Comparison of ENCODE assay signal across 14 cellular contexts in the genomic region with DNA sequence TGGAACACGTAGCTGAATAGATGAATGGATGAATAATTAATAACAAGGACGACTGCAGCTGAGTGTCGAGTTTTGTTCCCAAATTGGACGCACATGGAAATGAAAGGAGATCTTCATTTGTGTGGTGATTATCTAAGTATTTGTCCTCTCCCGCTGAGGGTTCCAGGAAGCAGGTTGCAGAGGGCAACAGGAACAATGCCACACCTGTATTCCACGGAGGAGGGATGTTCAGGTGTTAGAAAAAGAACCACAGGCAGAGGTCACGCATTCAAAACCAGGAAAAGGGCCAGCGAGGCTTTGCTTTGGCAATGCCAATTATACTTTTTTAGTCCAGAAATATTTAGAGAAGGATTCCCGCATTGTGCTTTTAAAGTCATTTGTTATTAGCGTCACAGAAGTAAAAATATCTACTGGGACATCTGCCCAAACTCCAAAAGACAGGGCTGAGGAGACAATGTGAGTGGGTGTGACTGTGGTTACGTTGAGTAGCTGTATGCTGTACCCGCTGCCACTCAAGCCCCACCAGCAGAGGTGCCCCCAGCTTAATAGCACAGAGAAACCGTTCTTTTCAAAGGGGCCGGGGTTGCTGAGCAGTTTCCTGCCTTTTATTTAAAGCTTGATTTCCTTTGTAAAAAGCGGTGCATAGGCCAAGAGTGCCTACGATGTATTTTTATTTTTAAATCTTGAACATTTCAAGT.
DNase-seq lines count a peak whose midpoint lies in the region; ATAC-seq, FAIRE-seq and TF ChIP-seq lines count a peak whose summit lies in the region.
"Had no signal": no experiment of that assay in that cellular context is flagged by ENCODE, and none has a peak within 500 bp of the region (broad histone marks: within the 10 kb centered on the region; RNA-seq: fewer than 3 reads in every experiment).

No MANE protein-coding gene starts in this region.

- no peaks in the 10 kb centered on the region for H3K9me3 Mint-ChIP-seq in MCF 10A (ENCODE audit: unreplicated experiment)
- H3K9me3 Mint-ChIP-seq: memory B cell had no signal

- DNase-seq in breast epithelium (ENCODE audit: low spot score in 2 of 2) (peak; percentile 51 to 64), MCF 10A (ENCODE audit: unreplicated experiment) (no peak), NCI-H2227 (lab: John Stamatoyannopoulos, UW; ENCODE audit: unreplicated experiment) (peak; percentile 27), urothelium cell line (ENCODE audit: low spot score) (peak; percentile 43), NCI-H524 treated with DMSO at 0.1 percent for 48 hours (lab: John Stamatoyannopoulos, UW) (no peak), osteoblast (ENCODE audit: insufficient read length, low spot score, missing footprints) (no peak)
- peak; percentile 1 for DNase-seq in effector CD8-positive, alpha-beta T cell (lab: John Stamatoyannopoulos, UW)
- DNase-seq: activated CD4-positive, alpha-beta T cell treated with anti-CD3 and anti-CD28 coated beads for 4 hours; HCEC 1CT; occipital lobe; SK-N-SH; transverse colon had no signal

- TF ChIP-seq POLR2A in breast epithelium (IDR thresholded peaks at IDR 0.05): no peak

- no peak overlapping the region for H3K27ac Mint-ChIP-seq in MCF 10A (ENCODE audit: low read depth, unreplicated experiment)
- H3K27ac Mint-ChIP-seq: memory B cell had no signal

- H2AFZ ChIP-seq in osteoblast (ENCODE audit: low read length): no peak overlapping the region

- peak overlapping the region; percentile 58 to 75 for H3K27ac ChIP-seq in breast epithelium
- no peak overlapping the region for H3K27ac ChIP-seq in osteoblast (ENCODE audit: low read depth, low read length)
- H3K27ac ChIP-seq: transverse colon had no signal

- H3K4me3 Mint-ChIP-seq in MCF 10A (ENCODE audit: unreplicated experiment): no peak overlapping the region
- H3K4me3 Mint-ChIP-seq: memory B cell had no signal

- H3K4me1 Mint-ChIP-seq in MCF 10A (ENCODE audit: insufficient read depth, unreplicated experiment): peaks cover 6% of the 10 kb centered on the region
- H3K4me1 Mint-ChIP-seq: memory B cell had no signal

- intact Hi-C loops in breast epithelium (cut with DNase I; ENCODE audit: low total_unique reads) (no loop called here), MCF 10A (cut with micrococcal nuclease) (no loop called here)

- no TSS peak for BruUV-seq in MCF 10A (replicated peaks; lab: Mats Ljungman, UMichigan)

- no peaks in the 10 kb centered on the region for H3K27me3 Mint-ChIP-seq in MCF 10A (ENCODE audit: insufficient read depth, unreplicated experiment)

- peak overlapping the region in 2 of 3 donors; percentile 24 to 47 for H3K4me3 ChIP-seq in breast epithelium
- no peak overlapping the region for H3K4me3 ChIP-seq in osteoblast (ENCODE audit: insufficient read depth, low read length)
- H3K4me3 ChIP-seq: transverse colon had no signal

- H3K4me2 ChIP-seq in osteoblast (ENCODE audit: insufficient read depth, low read length): no peak overlapping the region
- H3K4me2 ChIP-seq: SK-N-SH had no signal

- POLR2A ChIA-PET in MCF 10A (lab: Yijun Ruan, JAX): no interaction called here

- no peak for FAIRE-seq in urothelium cell line (lab: Jason Lieb, UNC)

- no peaks in the 10 kb centered on the region for H3K36me3 ChIP-seq in breast epithelium
- H3K36me3 ChIP-seq in osteoblast (ENCODE audit: insufficient read depth, low read length): no peaks in the 10 kb centered on the region
- H3K36me3 ChIP-seq: transverse colon had no signal

- H4K20me1 ChIP-seq in osteoblast (ENCODE audit: insufficient read depth, low read length): no peaks in the 10 kb centered on the region

- H3K27me3 ChIP-seq in breast epithelium (no peaks in the 10 kb centered on the region), osteoblast (ENCODE audit: insufficient read depth, low read length) (peaks cover 20% of the 10 kb centered on the region)

- no peaks in the 10 kb centered on the region for H3K36me3 Mint-ChIP-seq in MCF 10A (ENCODE audit: insufficient read depth, unreplicated experiment)

- H3K4me1 ChIP-seq in breast epithelium: no peaks in the 10 kb centered on the region
- H3K4me1 ChIP-seq in osteoblast (ENCODE audit: insufficient read depth, low read length): no peaks in the 10 kb centered on the region

- ATAC-seq in HG03108 (IDR thresholded peaks at IDR 0.05; ENCODE audit: unreplicated experiment): no peak

- TF ChIP-seq CTCF in breast epithelium (IDR thresholded peaks at IDR 0.05) (no peak), MCF 10A (IDR thresholded peaks at IDR 0.05; ENCODE audit: unreplicated experiment) (no peak), osteoblast (IDR thresholded peaks at IDR 0.05; ENCODE audit: extremely low read depth, low read depth, low read length) (no peak)

- CTCF ChIA-PET in MCF 10A (lab: Yijun Ruan, JAX): no interaction called here

- no peaks in the 10 kb centered on the region for H3K79me2 ChIP-seq in osteoblast (ENCODE audit: insufficient read depth, low read length)

- no peaks in the 10 kb centered on the region for H3K9me3 ChIP-seq in breast epithelium
- no peaks in the 10 kb centered on the region for H3K9me3 ChIP-seq in osteoblast (ENCODE audit: low read depth, low read length)
- H3K9me3 ChIP-seq: SK-N-SH, transverse colon had no signal

Comparison
In these comparisons a context has a peak if more than half of its experiments do, and no peak if none do; other contexts are left out.
1. DNase-seq: peak in breast epithelium (2 of 2), NCI-H2227 (single experiment), effector CD8-positive, alpha-beta T cell (single experiment) and urothelium cell line (single experiment); none in MCF 10A (single experiment), NCI-H524 treated with DMSO at 0.1 percent for 48 hours (single experiment) and osteoblast (single experiment).